In the genomic region with DNA sequence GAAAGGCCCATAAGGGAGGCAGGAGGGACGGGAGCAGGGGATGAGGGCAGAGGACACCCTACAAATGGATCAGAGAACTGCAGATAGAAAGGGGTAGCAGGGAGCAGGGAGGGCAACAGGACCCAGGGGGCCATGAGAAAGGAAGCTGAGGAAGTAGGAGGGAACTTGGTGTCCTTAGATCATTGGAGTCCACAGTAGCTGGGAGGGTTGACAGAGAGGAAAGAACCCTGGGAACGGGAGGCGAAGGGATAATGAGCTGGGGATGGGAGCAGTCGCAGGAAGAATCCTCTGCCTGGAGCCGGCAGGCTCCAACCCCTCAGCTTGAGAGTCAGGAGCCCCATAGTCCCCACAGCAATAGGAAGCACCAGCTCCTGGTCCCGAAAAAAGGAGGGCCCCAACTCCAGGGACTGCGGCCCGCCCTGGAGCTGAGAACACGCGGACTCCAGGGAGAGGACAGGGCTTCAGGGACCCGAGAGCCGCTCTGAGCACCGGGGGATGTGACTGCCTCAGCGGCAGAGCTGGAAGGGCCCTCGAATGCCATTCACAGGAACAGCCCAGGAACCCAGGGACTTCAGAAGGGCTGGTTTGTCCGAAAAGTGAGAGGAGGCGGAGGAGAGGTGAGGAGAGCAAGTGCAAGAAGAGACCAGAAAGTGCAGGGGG, we compare ENCODE assay signal across 9 cellular contexts. TPM values are rescaled to one million over a fixed set of nuclear protein-coding genes. Genes with fewer than 3 reads are reported as not detected.
A peak's percentile ranks its signal among the peaks of the same experiment; 100 is the strongest.
DNase-seq lines count a peak whose midpoint lies in the region; ATAC-seq and TF ChIP-seq lines count a peak whose summit lies in the region.
"Had no signal": no experiment of that assay in that cellular context is flagged by ENCODE, and none has a peak within 500 bp of the region (broad histone marks: within the 10 kb centered on the region; RNA-seq: fewer than 3 reads in every experiment).

No MANE protein-coding gene starts in this region.

- POLR2A ChIA-PET in activated CD8-positive, alpha-beta T cell treated with anti-CD3 and anti-CD28 coated beads for 36 hours (lab: Charles Lee), result interaction anchor here (1.3 to 1.6 kb wide), 3 partner anchors 10 to 84 kb away, joined by 3 to 10 read pairs (median 4); no protein-coding TSS in a partner anchor
- POLR2A ChIA-PET in activated CD8-positive, alpha-beta T cell treated with anti-CD3 and anti-CD28 coated beads, Interleukin-2, amount 10 ng/mL, durations not matched to agents 7 days and 5 days (lab: Charles Lee), result interaction anchor here (1.2 to 1.3 kb wide), 2 partner anchors 10 to 30 kb away, joined by 4 to 6 read pairs; no protein-coding TSS in a partner anchor

- no peak for DNase-seq in activated CD8-positive, alpha-beta T cell treated with anti-CD3 and anti-CD28 coated beads for 36 hours
- no peak for DNase-seq in activated CD8-positive, alpha-beta T cell treated with anti-CD3 and anti-CD28 coated beads, Interleukin-2, amount 10 ng/mL, durations not matched to agents 7 days and 5 days
- DNase-seq in breast epithelium (ENCODE audit: low spot score in 2 of 2) (no peak), memory B cell (ENCODE audit: low spot score in 2 of 2) (no peak), chondrocyte (ENCODE audit: low spot score) (no peak), AG20443 (ENCODE audit: low spot score) (no peak), NCI-H2029 treated with DMSO at 0.1 percent for 48 hours (lab: John Stamatoyannopoulos, UW) (no peak)
- no peak for DNase-seq in stimulated activated naive CD8-positive, alpha-beta T cell treated with anti-CD3 and anti-CD28 coated beads, Interleukin-15, amount 100 ng/mL, for 72 hours

- no peaks in the 10 kb centered on the region for H3K9me3 Mint-ChIP-seq in activated CD8-positive, alpha-beta T cell treated with anti-CD3 and anti-CD28 coated beads for 36 hours
- H3K9me3 Mint-ChIP-seq in activated CD8-positive, alpha-beta T cell treated with anti-CD3 and anti-CD28 coated beads, Interleukin-2, amount 10 ng/mL, durations not matched to agents 7 days and 5 days (ENCODE audit: insufficient read depth), result no peaks in the 10 kb centered on the region
- no peaks in the 10 kb centered on the region for H3K9me3 Mint-ChIP-seq in memory B cell
- H3K9me3 Mint-ChIP-seq in stimulated activated naive CD8-positive, alpha-beta T cell treated with anti-CD3 and anti-CD28 coated beads, Interleukin-15, amount 100 ng/mL, for 72 hours, result no peaks in the 10 kb centered on the region
- H3K9me3 Mint-ChIP-seq in chondrocyte (ENCODE audit: low read depth), result no peaks in the 10 kb centered on the region

- peaks cover 36% of the 10 kb centered on the region for H3K27me3 Mint-ChIP-seq in activated CD8-positive, alpha-beta T cell treated with anti-CD3 and anti-CD28 coated beads for 36 hours
- H3K27me3 Mint-ChIP-seq in activated CD8-positive, alpha-beta T cell treated with anti-CD3 and anti-CD28 coated beads, Interleukin-2, amount 10 ng/mL, durations not matched to agents 7 days and 5 days (ENCODE audit: low read depth), result peaks cover 55% of the 10 kb centered on the region
- H3K27me3 Mint-ChIP-seq in memory B cell (peaks cover 36% of the 10 kb centered on the region), chondrocyte (ENCODE audit: low read depth) (peaks cover 39% of the 10 kb centered on the region)
- peaks cover 58% of the 10 kb centered on the region for H3K27me3 Mint-ChIP-seq in stimulated activated naive CD8-positive, alpha-beta T cell treated with anti-CD3 and anti-CD28 coated beads, Interleukin-15, amount 100 ng/mL, for 72 hours

- peak overlapping the region; percentile 50 to 66 (median 57) for H3K4me3 ChIP-seq in breast epithelium

- no peaks in the 10 kb centered on the region for H3K27me3 ChIP-seq in breast epithelium

- no peaks in the 10 kb centered on the region for H3K36me3 ChIP-seq in breast epithelium

- H3K36me3 Mint-ChIP-seq in activated CD8-positive, alpha-beta T cell treated with anti-CD3 and anti-CD28 coated beads for 36 hours (ENCODE audit: low read depth), result no peaks in the 10 kb centered on the region
- peaks cover 4% of the 10 kb centered on the region for H3K36me3 Mint-ChIP-seq in activated CD8-positive, alpha-beta T cell treated with anti-CD3 and anti-CD28 coated beads, Interleukin-2, amount 10 ng/mL, durations not matched to agents 7 days and 5 days (ENCODE audit: low read depth)
- H3K36me3 Mint-ChIP-seq in memory B cell (peaks cover 6% of the 10 kb centered on the region), chondrocyte (ENCODE audit: low read depth) (no peaks in the 10 kb centered on the region)

- TF ChIP-seq CTCF in activated CD8-positive, alpha-beta T cell treated with anti-CD3 and anti-CD28 coated beads for 36 hours (IDR thresholded peaks at IDR 0.05), result no peak
- TF ChIP-seq CTCF in breast epithelium (IDR thresholded peaks at IDR 0.05) (no peak), chondrocyte (IDR thresholded peaks at IDR 0.05) (no peak)

- peak overlapping the region; percentile 5 for H3K4me3 Mint-ChIP-seq in activated CD8-positive, alpha-beta T cell treated with anti-CD3 and anti-CD28 coated beads for 36 hours
- no peak overlapping the region for H3K4me3 Mint-ChIP-seq in activated CD8-positive, alpha-beta T cell treated with anti-CD3 and anti-CD28 coated beads, Interleukin-2, amount 10 ng/mL, durations not matched to agents 7 days and 5 days
- peak overlapping the region; percentile 93 for H3K4me3 Mint-ChIP-seq in memory B cell
- peak overlapping the region; percentile 83 to 89 for H3K4me3 Mint-ChIP-seq in stimulated activated naive CD8-positive, alpha-beta T cell treated with anti-CD3 and anti-CD28 coated beads, Interleukin-15, amount 100 ng/mL, for 72 hours
- H3K4me3 Mint-ChIP-seq in chondrocyte (ENCODE audit: unreplicated experiment), result no peak overlapping the region

- peaks cover 23% of the 10 kb centered on the region for H3K4me1 Mint-ChIP-seq in activated CD8-positive, alpha-beta T cell treated with anti-CD3 and anti-CD28 coated beads for 36 hours (ENCODE audit: low read depth)
- H3K4me1 Mint-ChIP-seq in activated CD8-positive, alpha-beta T cell treated with anti-CD3 and anti-CD28 coated beads, Interleukin-2, amount 10 ng/mL, durations not matched to agents 7 days and 5 days (ENCODE audit: low read depth), result peaks cover 40% of the 10 kb centered on the region
- peaks cover 26% of the 10 kb centered on the region for H3K4me1 Mint-ChIP-seq in memory B cell
- peaks cover 53% of the 10 kb centered on the region for H3K4me1 Mint-ChIP-seq in stimulated activated naive CD8-positive, alpha-beta T cell treated with anti-CD3 and anti-CD28 coated beads, Interleukin-15, amount 100 ng/mL, for 72 hours
- H3K4me1 Mint-ChIP-seq in chondrocyte (ENCODE audit: low read depth), result peaks cover 26% of the 10 kb centered on the region

- no peak overlapping the region for H3K27ac ChIP-seq in breast epithelium
- H3K27ac ChIP-seq: epithelial cell of prostate had no signal

- CTCF ChIA-PET in activated CD8-positive, alpha-beta T cell treated with anti-CD3 and anti-CD28 coated beads for 36 hours (lab: Charles Lee), result interaction anchor here (1.0 to 2.0 kb wide), 4 partner anchors 8 to 126 kb away, joined by 3 to 5 read pairs (median 3); no protein-coding TSS in a partner anchor
- CTCF ChIA-PET in activated CD8-positive, alpha-beta T cell treated with anti-CD3 and anti-CD28 coated beads, Interleukin-2, amount 10 ng/mL, durations not matched to agents 7 days and 5 days (lab: Charles Lee), result interaction anchor here (0.8 to 1.7 kb wide), 7 partner anchors 9 to 322 kb away, joined by 3 to 6 read pairs (median 3); no protein-coding TSS in a partner anchor

- H3K27ac Mint-ChIP-seq in activated CD8-positive, alpha-beta T cell treated with anti-CD3 and anti-CD28 coated beads for 36 hours, result no peak overlapping the region
- H3K27ac Mint-ChIP-seq in activated CD8-positive, alpha-beta T cell treated with anti-CD3 and anti-CD28 coated beads, Interleukin-2, amount 10 ng/mL, durations not matched to agents 7 days and 5 days, result no peak overlapping the region
- H3K27ac Mint-ChIP-seq in memory B cell, result no peak overlapping the region
- H3K27ac Mint-ChIP-seq in stimulated activated naive CD8-positive, alpha-beta T cell treated with anti-CD3 and anti-CD28 coated beads, Interleukin-15, amount 100 ng/mL, for 72 hours, result no peak overlapping the region
- no peak overlapping the region for H3K27ac Mint-ChIP-seq in chondrocyte (ENCODE audit: unreplicated experiment)

- intact Hi-C loops in activated CD8-positive, alpha-beta T cell treated with anti-CD3 and anti-CD28 coated beads for 36 hours (cut with micrococcal nuclease), result no loop called here
- intact Hi-C loops in breast epithelium (cut with DNase I; ENCODE audit: low total_unique reads), result no loop called here

- TF ChIP-seq POLR2A in breast epithelium (IDR thresholded peaks at IDR 0.05), result no peak

- H3K4me1 ChIP-seq in breast epithelium, result no peaks in the 10 kb centered on the region

- peak; percentile 10 for ATAC-seq in activated CD8-positive, alpha-beta T cell treated with anti-CD3 and anti-CD28 coated beads for 36 hours
- ATAC-seq in activated CD8-positive, alpha-beta T cell treated with anti-CD3 and anti-CD28 coated beads, Interleukin-2, amount 10 ng/mL, durations not matched to agents 7 days and 5 days, result no peak
- ATAC-seq in memory B cell (ENCODE audit: low read depth), result no peak
- ATAC-seq in stimulated activated naive CD8-positive, alpha-beta T cell treated with anti-CD3 and anti-CD28 coated beads, Interleukin-15, amount 100 ng/mL, for 72 hours, result peak; percentile 15

- no peaks in the 10 kb centered on the region for H3K9me3 ChIP-seq in breast epithelium

RNA-seq across cellular contexts. Expression of gene HLA-A, which starts 32.7 kb away (rescaled TPM):
- 1,000 to 10,000 TPM; 1,275 to 1,335 TPM for total RNA-seq in activated CD8-positive, alpha-beta T cell treated with anti-CD3 and anti-CD28 coated beads for 36 hours
- total RNA-seq in activated CD8-positive, alpha-beta T cell treated with anti-CD3 and anti-CD28 coated beads, Interleukin-2, amount 10 ng/mL, durations not matched to agents 7 days and 5 days, result 1,000 to 10,000 TPM; 1,178 to 1,183 TPM
- total RNA-seq in breast epithelium (100 to 1,000 TPM; 327 to 617 (median 473) TPM), chondrocyte (110 to 191 TPM (median 187 TPM) in 3 replicates)

Comparison
In these comparisons a context has a peak if more than half of its experiments do, and no peak if none do; other contexts are left out.
1. ATAC-seq: peak in activated CD8-positive, alpha-beta T cell treated with anti-CD3 and anti-CD28 coated beads for 36 hours (single experiment) and stimulated activated naive CD8-positive, alpha-beta T cell treated with anti-CD3 and anti-CD28 coated beads, Interleukin-15, amount 100 ng/mL, for 72 hours (single experiment); none in activated CD8-positive, alpha-beta T cell treated with anti-CD3 and anti-CD28 coated beads, Interleukin-2, amount 10 ng/mL, durations not matched to agents 7 days and 5 days (single experiment) and memory B cell (single experiment).
2. H3K4me3 Mint-ChIP-seq: peak in activated CD8-positive, alpha-beta T cell treated with anti-CD3 and anti-CD28 coated beads for 36 hours (single experiment), memory B cell (single experiment) and stimulated activated naive CD8-positive, alpha-beta T cell treated with anti-CD3 and anti-CD28 coated beads, Interleukin-15, amount 100 ng/mL, for 72 hours (2 of 2); none in activated CD8-positive, alpha-beta T cell treated with anti-CD3 and anti-CD28 coated beads, Interleukin-2, amount 10 ng/mL, durations not matched to agents 7 days and 5 days (single experiment) and chondrocyte (single experiment).